20 cellular contexts compared by ENCODE assay signal in genomic region chr1:63867429-63868176, GRCh38.
DNase-seq lines count a peak whose midpoint lies in the region; ATAC-seq and TF ChIP-seq lines count a peak whose summit lies in the region.
"Had no signal": no experiment of that assay in that cellular context is flagged by ENCODE, and none has a peak within 500 bp of the region (broad histone marks: within the 10 kb centered on the region; RNA-seq: fewer than 3 reads in every experiment).

No MANE protein-coding gene starts in this region.

- 91 to 94% methylated on average over 7 to 9 of the region's 14 CpGs for WGBS in mesodermal cell (ENCODE audit: insufficient coverage in 2 of 2), 2 experiments
- 64 to 75% methylated on average over 14 of the region's 14 CpGs for WGBS in aorta, 2 donors

- no peak for DNase-seq in left ventricle myocardium superior
- DNase-seq in cardiac septum (ENCODE audit: low spot score), result no peak
- DNase-seq in cerebellum (ENCODE audit: low spot score), result peak; percentile 19
- DNase-seq in uterus, result peak; percentile 62 to 76
- DNase-seq in hippocampal formation (lab: John Stamatoyannopoulos, UW), result no peak
- no peak for DNase-seq in aorta
- DNase-seq: activated naive CD4-positive, alpha-beta T cell treated with anti-CD3 and anti-CD28 coated beads, Interleukin-2, amount 10 ng/mL, durations not matched to agents 7 days and 5 days; anterior cingulate cortex; central memory CD4-positive, alpha-beta T cell; DMS79; NCI-H2029 treated with DMSO at 0.1 percent for 48 hours; NCI-H748 treated with DMSO at 0.1 percent for 48 hours; psoas muscle; stimulated activated CD4-positive, alpha-beta T cell treated with anti-CD3 and anti-CD28 coated beads, Interleukin-2, amount 100 ng/mL, for 24 hours; substantia nigra; T1000 had no signal

- no peak overlapping the region for H3K4me3 ChIP-seq in mesodermal cell (ENCODE audit: extremely low read depth, insufficient read depth, low read length, poor library complexity, severe bottlenecking)
- H3K4me3 ChIP-seq in uterus, result no peak overlapping the region
- no peak overlapping the region for H3K4me3 ChIP-seq in aorta (ENCODE audit: low read length in 2 of 2)
- H3K4me3 ChIP-seq: psoas muscle had no signal

- ATAC-seq in left ventricle myocardium superior, result peak; percentile 41
- no peak for ATAC-seq in aorta (ENCODE audit: low FRiP score)
- ATAC-seq in GM18511 (IDR thresholded peaks at IDR 0.05; ENCODE audit: unreplicated experiment), result no peak

- H3K9me3 ChIP-seq in mesodermal cell (ENCODE audit: control insufficient read depth, low read length) (no peaks in the 10 kb centered on the region), uterus (no peaks in the 10 kb centered on the region), aorta (ENCODE audit: control insufficient read depth, low read length) (no peaks in the 10 kb centered on the region)
- H3K9me3 ChIP-seq: neutrophil, psoas muscle had no signal

- no peak for TF ChIP-seq CTCF in uterus (IDR thresholded peaks at IDR 0.05)

- H3K27me3 ChIP-seq in uterus (no peaks in the 10 kb centered on the region), aorta (ENCODE audit: control insufficient read depth in 1 of 2, insufficient read depth in 2 of 2, low read length in 1 of 2) (no peaks in the 10 kb centered on the region)
- H3K27me3 ChIP-seq: neutrophil had no signal

- H3K4me1 ChIP-seq in mesodermal cell (ENCODE audit: control insufficient read depth, insufficient read depth, low read length, poor library complexity, severe bottlenecking), result peaks cover 7% of the 10 kb centered on the region
- H3K4me1 ChIP-seq in uterus, result peaks cover 6 to 9% of the 10 kb centered on the region in 2 donors
- peaks cover 5 to 14% of the 10 kb centered on the region in 2 donors for H3K4me1 ChIP-seq in aorta (ENCODE audit: control insufficient read depth in 1 of 2, insufficient read depth in 2 of 2, low read length in 2 of 2)

- no peak for TF ChIP-seq POLR2A in uterus (IDR thresholded peaks at IDR 0.05)

- no peaks in the 10 kb centered on the region for H3K36me3 ChIP-seq in mesodermal cell (ENCODE audit: control insufficient read depth, insufficient read depth, low read length)
- no peaks in the 10 kb centered on the region for H3K36me3 ChIP-seq in uterus
- no peaks in the 10 kb centered on the region for H3K36me3 ChIP-seq in aorta (ENCODE audit: control insufficient read depth in 1 of 2, insufficient read depth in 2 of 2, low read length in 1 of 2)
- H3K36me3 ChIP-seq: neutrophil had no signal

- intact Hi-C loops in left ventricle myocardium superior (cut with micrococcal nuclease) (no loop called here), cardiac septum (cut with DNase I) (no loop called here), uterus (cut with DNase I; ENCODE audit: low total_unique reads) (loop anchor here (10.0 kb wide), 1 partner anchor 93 kb away; the partner anchor contains the start of gene ROR1), aorta (cut with DNase I) (no loop called here)

- peak overlapping the region; percentile 42 for H3K27ac ChIP-seq in mesodermal cell (ENCODE audit: low read depth, low read length, severe bottlenecking)
- peak overlapping the region; percentile 44 to 70 for H3K27ac ChIP-seq in uterus
- H3K27ac ChIP-seq in aorta (ENCODE audit: low read depth in 1 of 2, low read length in 2 of 2), result no peak overlapping the region
- H3K27ac ChIP-seq: neutrophil, psoas muscle, RWPE1 had no signal

Comparison
In these comparisons a context has a peak if more than half of its experiments do, and no peak if none do; other contexts are left out.
1. DNase-seq: peak in cerebellum (single experiment) and uterus (2 of 2); none in left ventricle myocardium superior (single experiment), cardiac septum (single experiment), hippocampal formation (0 of 2) and aorta (0 of 2).
2. H3K27ac ChIP-seq: peak in mesodermal cell (single experiment) and uterus (2 of 2); none in aorta (0 of 2).